Comparison of ENCODE assay signal across 33 cellular contexts in genomic region chr6:91645811-91646210, GRCh38.
"Had no signal": no experiment of that assay in that cellular context is flagged by ENCODE, and none has a peak within 500 bp of the region (broad histone marks: within the 10 kb centered on the region; RNA-seq: fewer than 3 reads in every experiment).

No MANE protein-coding gene starts in this region.

- H3K9me3 ChIP-seq: ascending aorta, body of pancreas, breast epithelium had no signal

- H3K27ac ChIP-seq: adrenal gland, ascending aorta, body of pancreas, brain microvascular endothelial cell, breast epithelium, cardiac muscle cell had no signal

- ATAC-seq: activated naive CD4-positive, alpha-beta T cell treated with anti-CD3 and anti-CD28 coated beads, Interleukin-2, amount 50 U/mL, for 72 hours; activated naive CD8-positive, alpha-beta T cell treated with anti-CD3 and anti-CD28 coated beads, Interleukin-2, amount 50 U/mL, for 24 hours; activated T-cell treated with anti-CD3 and anti-CD28 coated beads, Interleukin-2, amount 50 U/mL, for 4 hours; activated T-cell treated with anti-CD3 and anti-CD28 coated beads, Interleukin-2, amount 50 U/mL, for 72 hours; activated T-helper 17 cell treated with anti-CD3 and anti-CD28 coated beads, Interleukin-2, amount 50 U/mL, for 72 hours; body of pancreas had no signal

- H3K36me3 ChIP-seq: adrenal gland, ascending aorta, brain microvascular endothelial cell, breast epithelium, cardiac muscle cell had no signal

- H3K4me1 ChIP-seq: adrenal gland, ascending aorta, body of pancreas, breast epithelium had no signal

- H3K27me3 ChIP-seq: adrenal gland, ascending aorta, body of pancreas, brain microvascular endothelial cell, breast epithelium, cardiac muscle cell had no signal

- H3K4me3 ChIP-seq: adrenal gland, ascending aorta, body of pancreas, breast epithelium, cardiac muscle cell had no signal

- FAIRE-seq: astrocyte, bronchial epithelial cell had no signal

- DNase-seq: activated effector memory CD4-positive, alpha-beta T cell treated with anti-CD3 and anti-CD28 coated beads, Interleukin-2, amount 50 U/mL, for 16 hours; activated effector memory CD4-positive, alpha-beta T cell treated with Interleukin-2 at 50 U/mL for 16 hours; activated gamma-delta T cell; activated gamma-delta T cell treated with Interleukin-2 at 50 U/mL for 16 hours; activated naive CD4-positive, alpha-beta T cell; activated naive CD4-positive, alpha-beta T cell treated with anti-CD3 and anti-CD28 coated beads for 36 hours; activated naive CD4-positive, alpha-beta T cell treated with anti-CD3 and anti-CD28 coated beads, Interleukin-2, amount 10 ng/mL, durations not matched to agents 7 days and 5 days; activated naive CD4-positive, alpha-beta T cell treated with anti-CD3 and anti-CD28 coated beads, Interleukin-2, amount 50 U/mL, for 16 hours; activated naive CD4-positive, alpha-beta T cell treated with Interleukin-2 at 50 U/mL for 16 hours; activated naive CD8-positive, alpha-beta T cell treated with anti-CD3 and anti-CD28 coated beads for 36 hours; activated naive CD8-positive, alpha-beta T cell treated with anti-CD3 and anti-CD28 coated beads, Interleukin-2, amount 10 ng/mL, durations not matched to agents 7 days and 5 days; activated naive CD8-positive, alpha-beta T cell treated with anti-CD3 and anti-CD28 coated beads, Interleukin-2, amount 50 U/mL, for 24 hours; activated T-cell treated with anti-CD3 and anti-CD28 coated beads, Interleukin-2, amount 50 U/mL, for 24 hours; activated T-cell treated with anti-CD3 and anti-CD28 coated beads, Interleukin-2, amount 50 U/mL, for 4 hours; activated T-cell treated with anti-CD3 and anti-CD28 coated beads, Interleukin-2, amount 50 U/mL, for 48 hours; activated T-cell treated with anti-CD3 and anti-CD28 coated beads, Interleukin-2, amount 50 U/mL, for 72 hours; adrenal gland; amniotic stem cell; amygdala; anterior cingulate cortex; aorta; body of pancreas; brain microvascular endothelial cell; caudate nucleus; central memory CD4-positive, alpha-beta T cell; cerebellar nuclear complex had no signal
